Comparison of ENCODE assay signal across 8 cellular contexts in genomic region chr10:125160856-125161569, GRCh38. TPM values are rescaled to one million over a fixed set of nuclear protein-coding genes. Genes with fewer than 3 reads are reported as not detected.
DNase-seq lines count a peak whose midpoint lies in the region; ATAC-seq and TF ChIP-seq lines count a peak whose summit lies in the region.

No MANE protein-coding gene starts in this region.

- peaks cover 48% of the 10 kb centered on the region for H3K27me3 Mint-ChIP-seq in activated naive CD8-positive, alpha-beta T cell treated with anti-CD3 and anti-CD28 coated beads, Interleukin-2, amount 50 U/mL, for 24 hours
- peaks cover 14% of the 10 kb centered on the region for H3K27me3 Mint-ChIP-seq in glutamatergic neuron (ENCODE audit: unreplicated experiment)

- H3K27ac Mint-ChIP-seq in activated naive CD8-positive, alpha-beta T cell treated with anti-CD3 and anti-CD28 coated beads, Interleukin-2, amount 50 U/mL, for 24 hours, result no peak overlapping the region
- H3K27ac Mint-ChIP-seq in glutamatergic neuron (ENCODE audit: unreplicated experiment), result peak overlapping the region; percentile 55

- H3K36me3 Mint-ChIP-seq in activated naive CD8-positive, alpha-beta T cell treated with anti-CD3 and anti-CD28 coated beads, Interleukin-2, amount 50 U/mL, for 24 hours (ENCODE audit: low read depth), result no peaks in the 10 kb centered on the region
- no peaks in the 10 kb centered on the region for H3K36me3 Mint-ChIP-seq in glutamatergic neuron (ENCODE audit: unreplicated experiment)

- no peaks in the 10 kb centered on the region for H3K9me3 ChIP-seq in neuron (ENCODE audit: low read length)

- H3K9me3 Mint-ChIP-seq in activated naive CD8-positive, alpha-beta T cell treated with anti-CD3 and anti-CD28 coated beads, Interleukin-2, amount 50 U/mL, for 24 hours, result no peaks in the 10 kb centered on the region
- H3K9me3 Mint-ChIP-seq in glutamatergic neuron (ENCODE audit: unreplicated experiment), result peaks cover 12% of the 10 kb centered on the region

- H3K4me3 Mint-ChIP-seq in activated naive CD8-positive, alpha-beta T cell treated with anti-CD3 and anti-CD28 coated beads, Interleukin-2, amount 50 U/mL, for 24 hours, result peak overlapping the region; percentile 49
- peak overlapping the region; percentile 80 for H3K4me3 Mint-ChIP-seq in glutamatergic neuron (ENCODE audit: unreplicated experiment)

- peak overlapping the region; percentile 87 for H2AFZ ChIP-seq in neuron (ENCODE audit: low read depth, low read length)

- H3K4me1 ChIP-seq in neuron (ENCODE audit: insufficient read depth, low read length), result peaks cover 23% of the 10 kb centered on the region

- ATAC-seq in activated naive CD8-positive, alpha-beta T cell treated with anti-CD3 and anti-CD28 coated beads, Interleukin-2, amount 50 U/mL, for 24 hours, result peak; percentile 44
- no peak for ATAC-seq in HG03039 (IDR thresholded peaks at IDR 0.05; ENCODE audit: unreplicated experiment)

- H3K4me3 ChIP-seq in neuron (ENCODE audit: low read length), result peak overlapping the region; percentile 59

- DNase-seq in GOT3 (lab: John Stamatoyannopoulos, UW) (peak; percentile 27), NCI-H526 (lab: John Stamatoyannopoulos, UW) (peak; percentile 70 to 91), glutamatergic neuron (peak; percentile 80)
- DNase-seq in activated naive CD8-positive, alpha-beta T cell treated with anti-CD3 and anti-CD28 coated beads, Interleukin-2, amount 50 U/mL, for 24 hours, result peak; percentile 38
- DNase-seq in stimulated activated naive CD4-positive, alpha-beta T cell (lab: John Stamatoyannopoulos, UW), result no peak

- peak overlapping the region; percentile 99 for H3K27ac ChIP-seq in C4-2B

- no peak; the same call in 1 of the 2 replicates for TF ChIP-seq CTCF in C4-2B (conservative IDR thresholded peaks at IDR 0.05)
- peak; percentile 41 for TF ChIP-seq CTCF in glutamatergic neuron (IDR thresholded peaks at IDR 0.05; ENCODE audit: partially characterized antibody, unreplicated experiment)

- no peaks in the 10 kb centered on the region for H3K27me3 ChIP-seq in neuron (ENCODE audit: insufficient read depth, low read length)

- H3K4me1 Mint-ChIP-seq in activated naive CD8-positive, alpha-beta T cell treated with anti-CD3 and anti-CD28 coated beads, Interleukin-2, amount 50 U/mL, for 24 hours, result peaks cover 7% of the 10 kb centered on the region
- peaks cover 20% of the 10 kb centered on the region for H3K4me1 Mint-ChIP-seq in glutamatergic neuron (ENCODE audit: low read depth, unreplicated experiment)

- H3K36me3 ChIP-seq in neuron (ENCODE audit: insufficient read depth, low read length), result no peaks in the 10 kb centered on the region

RNA-seq across cellular contexts. Expression of gene CTBP2, which starts 0.7 kb away (rescaled TPM):
- 174 TPM for total RNA-seq in glutamatergic neuron (ENCODE audit: unreplicated experiment)

Comparison
In these comparisons a context has a peak if more than half of its experiments do, and no peak if none do; other contexts are left out.
1. DNase-seq: peak in GOT3 (single experiment), NCI-H526 (2 of 2), activated naive CD8-positive, alpha-beta T cell treated with anti-CD3 and anti-CD28 coated beads, Interleukin-2, amount 50 U/mL, for 24 hours (single experiment) and glutamatergic neuron (single experiment); none in stimulated activated naive CD4-positive, alpha-beta T cell (0 of 6).